18 cellular contexts compared by ENCODE assay signal in the genomic region with DNA sequence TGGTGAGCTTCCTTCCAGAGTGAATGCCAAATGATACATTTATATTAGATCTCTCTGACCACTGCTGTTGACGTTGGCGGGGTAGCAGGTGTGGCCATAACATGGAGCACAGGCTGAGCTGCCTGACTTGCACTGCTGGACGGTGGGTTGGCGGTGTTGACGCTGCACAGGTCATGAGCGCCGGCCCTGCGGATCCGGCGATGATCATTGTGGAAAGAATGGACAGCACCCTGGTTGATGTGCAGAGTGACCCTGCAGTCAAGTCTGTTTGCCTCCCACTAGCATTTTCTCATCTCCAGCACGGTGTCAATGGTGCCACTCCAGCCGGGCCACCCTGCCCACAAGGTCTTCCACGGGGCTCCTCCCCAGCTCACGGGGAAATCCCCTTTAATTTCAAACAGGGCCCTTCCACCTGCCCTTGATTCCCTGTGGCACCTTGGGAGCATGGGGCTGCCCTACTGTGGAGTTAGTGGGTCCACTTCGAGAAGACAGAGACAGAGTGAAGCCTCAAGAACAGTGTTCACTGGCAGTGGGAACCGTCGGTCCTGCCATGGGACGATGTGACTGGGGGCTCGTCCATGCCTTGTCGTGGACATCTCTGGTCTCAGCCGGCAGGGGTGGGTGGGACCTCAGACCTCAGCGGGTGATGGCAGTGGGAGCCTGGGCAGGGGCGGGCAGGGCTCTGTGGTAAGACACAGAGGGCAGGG.
DNase-seq lines count a peak whose midpoint lies in the region; ATAC-seq, FAIRE-seq and TF ChIP-seq lines count a peak whose summit lies in the region.
"Had no signal": no experiment of that assay in that cellular context is flagged by ENCODE, and none has a peak within 500 bp of the region (broad histone marks: within the 10 kb centered on the region; RNA-seq: fewer than 3 reads in every experiment).

No MANE protein-coding gene starts in this region.

- H3K4me1 Mint-ChIP-seq in osteocyte (ENCODE audit: unreplicated experiment) = no peaks in the 10 kb centered on the region
- no peaks in the 10 kb centered on the region for H3K4me1 Mint-ChIP-seq in naive thymus-derived CD4-positive, alpha-beta T cell
- H3K4me1 Mint-ChIP-seq: CD4-positive, CD25-positive, alpha-beta regulatory T cell had no signal

- no peaks in the 10 kb centered on the region for H3F3A ChIP-seq in GM23248 (ENCODE audit: insufficient read depth)

- no peak for ATAC-seq in naive thymus-derived CD4-positive, alpha-beta T cell
- ATAC-seq in GM18870 (IDR thresholded peaks at IDR 0.05; ENCODE audit: unreplicated experiment) = no peak
- ATAC-seq: HCT116 had no signal

- no peaks in the 10 kb centered on the region for H3K27me3 Mint-ChIP-seq in osteocyte (ENCODE audit: unreplicated experiment)
- peaks cover 0 to 4% (median 0%) of the 10 kb centered on the region in 5 donors for H3K27me3 Mint-ChIP-seq in naive thymus-derived CD4-positive, alpha-beta T cell
- H3K27me3 Mint-ChIP-seq: CD4-positive, CD25-positive, alpha-beta regulatory T cell had no signal

- no peak overlapping the region for H3K4me2 ChIP-seq in GM23248 (ENCODE audit: unreplicated experiment)

- H3K27ac ChIP-seq in GM23248 (no peak overlapping the region), HEK293 (ENCODE audit: extremely low read depth, low read depth, low read length) (no peak overlapping the region), kidney (ENCODE audit: low read depth in 2 of 2, low read length in 2 of 2) (no peak overlapping the region)
- H3K27ac ChIP-seq in naive thymus-derived CD4-positive, alpha-beta T cell (ENCODE audit: low read depth, low read length) = no peak overlapping the region
- H3K27ac ChIP-seq: Peyer's patch, SJCRH30 had no signal

- H3K9me2 ChIP-seq in GM23248 (ENCODE audit: insufficient read depth) = no peaks in the 10 kb centered on the region

- no peak overlapping the region for H2AFZ ChIP-seq in GM23248

- CTCF ChIA-PET in HEK293 (lab: Yijun Ruan, JAX) = no interaction called here
- CTCF ChIA-PET in naive thymus-derived CD4-positive, alpha-beta T cell (lab: Charles Lee) = no interaction called here

- no peaks in the 10 kb centered on the region for H3K79me2 ChIP-seq in GM23248 (ENCODE audit: insufficient read depth)

- peaks cover 30% of the 10 kb centered on the region for H3K9me3 Mint-ChIP-seq in osteocyte (ENCODE audit: unreplicated experiment)
- H3K9me3 Mint-ChIP-seq in naive thymus-derived CD4-positive, alpha-beta T cell = peaks cover 4 to 62% (median 47%) of the 10 kb centered on the region in 11 donors

- no peak overlapping the region for H3K4me3 ChIP-seq in GM23248
- no peak overlapping the region for H3K4me3 ChIP-seq in HEK293 (ENCODE audit: low read depth, low read length)
- H3K4me3 ChIP-seq in kidney (ENCODE audit: low read length in 2 of 2) = no peak overlapping the region
- H3K4me3 ChIP-seq in naive thymus-derived CD4-positive, alpha-beta T cell (ENCODE audit: low read length) = no peak overlapping the region
- H3K4me3 ChIP-seq: Peyer's patch, SJCRH30 had no signal

- intact Hi-C loops in kidney (cut with DNase I) = no loop called here
- intact Hi-C loops in naive thymus-derived CD4-positive, alpha-beta T cell (cut with micrococcal nuclease) = no loop called here

- no peaks in the 10 kb centered on the region for H3K9me3 ChIP-seq in GM23248 (ENCODE audit: low read depth)
- H3K9me3 ChIP-seq in HEK293 (ENCODE audit: control insufficient read depth, insufficient read depth, low read depth, low read length) = no peaks in the 10 kb centered on the region
- peaks cover 0 to 11% of the 10 kb centered on the region in 2 donors for H3K9me3 ChIP-seq in kidney (ENCODE audit: control insufficient read depth in 1 of 2, low read length in 2 of 2)
- peaks cover 0 to 40% (median 0%) of the 10 kb centered on the region in 3 experiments for H3K9me3 ChIP-seq in naive thymus-derived CD4-positive, alpha-beta T cell (ENCODE audit: control insufficient read depth in 2 of 3, low read length in 3 of 3)
- H3K9me3 ChIP-seq: SJCRH30 had no signal

- H3K4me3 Mint-ChIP-seq in osteocyte (ENCODE audit: unreplicated experiment) = no peak overlapping the region
- H3K4me3 Mint-ChIP-seq in naive thymus-derived CD4-positive, alpha-beta T cell = no peak overlapping the region
- H3K4me3 Mint-ChIP-seq: CD4-positive, CD25-positive, alpha-beta regulatory T cell had no signal

- H3K9ac ChIP-seq in GM23248 (no peak overlapping the region), kidney (ENCODE audit: low read length in 2 of 2) (no peak overlapping the region)

- no peak for TF ChIP-seq CTCF in HEK293 (tag by site-specific recombination; IDR thresholded peaks at IDR 0.05)
- no peak for TF ChIP-seq CTCF in kidney (IDR thresholded peaks at IDR 0.05; ENCODE audit: borderline replicate concordance, extremely low read depth, insufficient read depth)
- TF ChIP-seq CTCF in osteocyte (IDR thresholded peaks at IDR 0.05) = no peak

- H3K27ac Mint-ChIP-seq in osteocyte (ENCODE audit: unreplicated experiment) = no peak overlapping the region
- no peak overlapping the region for H3K27ac Mint-ChIP-seq in naive thymus-derived CD4-positive, alpha-beta T cell
- H3K27ac Mint-ChIP-seq: CD4-positive, CD25-positive, alpha-beta regulatory T cell had no signal

- no peak for FAIRE-seq in kidney (lab: Jason Lieb, UNC)
- FAIRE-seq: H1 had no signal

- in situ Hi-C loops in GM23248 (cut with MboI) = no loop called here

- no peaks in the 10 kb centered on the region for H4K20me1 ChIP-seq in GM23248 (ENCODE audit: insufficient read depth)

- DNase-seq in GM23248 = peak; percentile 5
- peak; percentile 58 for DNase-seq in kidney
- peak; percentile 83 for DNase-seq in osteocyte (ENCODE audit: extremely low spot score, unreplicated experiment)
- no peak for DNase-seq in central memory CD4-positive, alpha-beta T cell
- DNase-seq in naive thymus-derived CD4-positive, alpha-beta T cell = no peak
- DNase-seq: CD4-positive, CD25-positive, alpha-beta regulatory T cell; DMS79 treated with DMSO at 0.1 percent for 48 hours; IMR-90; NCI-H1105; NCI-H2081; NCI-H446; NCI-H526; Peyer's patch; SJCRH30 had no signal

- POLR2A ChIA-PET in HEK293 (lab: Yijun Ruan, JAX) = no interaction called here
- POLR2A ChIA-PET in naive thymus-derived CD4-positive, alpha-beta T cell (lab: Charles Lee) = no interaction called here

- 61 to 62% methylated on average over 23 of the region's 23 CpGs for WGBS in GM23248 (ENCODE audit: low coverage in 1 of 2, low lambda C conversion rate in 2 of 2, missing lambda C conversion rate in 2 of 2), 2 experiments

- H3K36me3 ChIP-seq in GM23248 (ENCODE audit: low read depth) (no peaks in the 10 kb centered on the region), HEK293 (ENCODE audit: control insufficient read depth in 2 of 2, insufficient read depth in 1 of 2, low read length in 2 of 2) (no peaks in the 10 kb centered on the region), kidney (ENCODE audit: control insufficient read depth in 1 of 2, insufficient read depth in 2 of 2, low read length in 2 of 2) (no peaks in the 10 kb centered on the region)
- H3K36me3 ChIP-seq in naive thymus-derived CD4-positive, alpha-beta T cell (ENCODE audit: control insufficient read depth in 2 of 3, insufficient read depth in 3 of 3, low read length in 3 of 3) = no peaks in the 10 kb centered on the region
- H3K36me3 ChIP-seq: Peyer's patch, SJCRH30 had no signal

- H3K4me1 ChIP-seq in GM23248 (ENCODE audit: insufficient read depth) (no peaks in the 10 kb centered on the region), HEK293 (ENCODE audit: control insufficient read depth, insufficient read depth, low read length) (no peaks in the 10 kb centered on the region), kidney (ENCODE audit: control insufficient read depth in 1 of 2, insufficient read depth in 1 of 2, low read depth in 1 of 2, low read length in 2 of 2) (no peaks in the 10 kb centered on the region)
- H3K4me1 ChIP-seq in naive thymus-derived CD4-positive, alpha-beta T cell (ENCODE audit: control insufficient read depth in 2 of 2, insufficient read depth in 2 of 2, low read length in 2 of 2) = no peaks in the 10 kb centered on the region
- H3K4me1 ChIP-seq: Peyer's patch, SJCRH30 had no signal

- H3K27me3 ChIP-seq in GM23248 (replicated peaks; ENCODE audit: insufficient read depth) = no peaks in the 10 kb centered on the region
- no peaks in the 10 kb centered on the region for H3K27me3 ChIP-seq in naive thymus-derived CD4-positive, alpha-beta T cell (ENCODE audit: control insufficient read depth in 2 of 2, insufficient read depth in 2 of 2, low read length in 2 of 2)
- H3K27me3 ChIP-seq: Peyer's patch, SJCRH30 had no signal

- no peaks in the 10 kb centered on the region for H3K36me3 Mint-ChIP-seq in osteocyte (ENCODE audit: unreplicated experiment)
- peaks cover 0 to 19% (median 11%) of the 10 kb centered on the region in 5 donors for H3K36me3 Mint-ChIP-seq in naive thymus-derived CD4-positive, alpha-beta T cell

TF ChIP-seq in HEK293, 187 proteins besides CTCF, POLR2A, EP300 and RAD21:
- peak; percentile 84 for TF ChIP-seq SETDB1 (IDR thresholded peaks at IDR 0.05; ENCODE audit: insufficient read length, low read length)
- peak; percentile 84; the same call in 1 of the 2 replicates for TF ChIP-seq TRIM28 (IDR thresholded peaks at IDR 0.05; ENCODE audit: borderline replicate concordance, low read length)
- TF ChIP-seq, protein P1, sequence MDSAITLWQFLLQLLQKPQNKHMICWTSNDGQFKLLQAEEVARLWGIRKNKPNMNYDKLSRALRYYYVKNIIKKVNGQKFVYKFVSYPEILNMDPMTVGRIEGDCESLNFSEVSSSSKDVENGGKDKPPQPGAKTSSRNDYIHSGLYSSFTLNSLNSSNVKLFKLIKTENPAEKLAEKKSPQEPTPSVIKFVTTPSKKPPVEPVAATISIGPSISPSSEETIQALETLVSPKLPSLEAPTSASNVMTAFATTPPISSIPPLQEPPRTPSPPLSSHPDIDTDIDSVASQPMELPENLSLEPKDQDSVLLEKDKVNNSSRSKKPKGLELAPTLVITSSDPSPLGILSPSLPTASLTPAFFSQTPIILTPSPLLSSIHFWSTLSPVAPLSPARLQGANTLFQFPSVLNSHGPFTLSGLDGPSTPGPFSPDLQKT (IDR thresholded peaks at IDR 0.05; ENCODE audit: borderline replicate concordance, low read depth, low read length) = no peak
TF ChIP-seq in HEK293: peak in this region for 2.

Comparison
In these comparisons a context has a peak if more than half of its experiments do, and no peak if none do; other contexts are left out.
1. DNase-seq: peak in GM23248 (single experiment), kidney (single experiment) and osteocyte (single experiment); none in central memory CD4-positive, alpha-beta T cell (single experiment) and naive thymus-derived CD4-positive, alpha-beta T cell (0 of 9).